ENCODE assay signal across 21 cellular contexts in genomic region chr3:71072288-71072687, GRCh38.
A peak's percentile ranks its signal among the peaks of the same experiment; 100 is the strongest.
DNase-seq lines count a peak whose midpoint lies in the region; ATAC-seq, FAIRE-seq and TF ChIP-seq lines count a peak whose summit lies in the region.
"Had no signal": no experiment of that assay in that cellular context is flagged by ENCODE, and none has a peak within 500 bp of the region (broad histone marks: within the 10 kb centered on the region; RNA-seq: fewer than 3 reads in every experiment).

No MANE protein-coding gene starts in this region.

- H3K27me3 ChIP-seq in stomach (no peaks in the 10 kb centered on the region), small intestine (ENCODE audit: control insufficient read depth in 2 of 2, insufficient read depth in 2 of 2, low read length in 2 of 2) (no peaks in the 10 kb centered on the region)
- H3K27me3 ChIP-seq: tibial nerve had no signal

- 56 to 74% (median 65%) methylated on average over 2 of the region's 2 CpGs for WGBS in stomach, 5 donors
- WGBS in small intestine, 3 donors: 64 to 80% (median 75%) methylated on average over 2 of the region's 2 CpGs

- DNase-seq in activated T-cell treated with anti-CD3 and anti-CD28 coated beads, Interleukin-2, amount 50 U/mL, for 24 hours: no peak
- DNase-seq in activated T-cell treated with anti-CD3 and anti-CD28 coated beads, Interleukin-2, amount 50 U/mL, for 4 hours: no peak
- DNase-seq in activated naive CD8-positive, alpha-beta T cell treated with anti-CD3 and anti-CD28 coated beads for 36 hours: no peak
- DNase-seq in fibroblast of villous mesenchyme (ENCODE audit: low read depth) (peak; percentile 33), stomach (no peak), small intestine (no peak), NCI-H1417 treated with DMSO at 0.1 percent for 48 hours (lab: John Stamatoyannopoulos, UW) (no peak)
- DNase-seq in activated CD8-positive, alpha-beta memory T cell treated with anti-CD3 and anti-CD28 coated beads, Interleukin-2, amount 50 U/mL, for 4 hours: no peak
- DNase-seq: activated gamma-delta T cell treated with Interleukin-2 at 50 U/mL for 16 hours; erythroblast; islet precursor cell; stimulated activated CD4-positive, alpha-beta T cell treated with anti-CD3 and anti-CD28 coated beads, Interleukin-12 subunit alpha, Interleukin-12 subunit beta, amount 100 ng/mL, for 4 hours had no signal

- no peak for FAIRE-seq in small intestine (lab: Jason Lieb, UNC)
- FAIRE-seq: A204.1, HepG2 had no signal

- H3K4me1 ChIP-seq in stomach (peaks cover 23 to 94% (median 57%) of the 10 kb centered on the region in 4 donors), small intestine (ENCODE audit: control insufficient read depth in 2 of 2, insufficient read depth in 1 of 2, low read depth in 1 of 2, low read length in 1 of 2) (peaks cover 2 to 13% of the 10 kb centered on the region in 2 donors)

- no peaks in the 10 kb centered on the region for H3K36me3 ChIP-seq in stomach
- no peaks in the 10 kb centered on the region for H3K36me3 ChIP-seq in small intestine (ENCODE audit: control insufficient read depth in 2 of 2, insufficient read depth in 2 of 2, low read length in 2 of 2)
- H3K36me3 ChIP-seq: prostate gland, tibial nerve had no signal

- H3K9me3 ChIP-seq in stomach (no peaks in the 10 kb centered on the region), small intestine (ENCODE audit: control insufficient read depth, low read depth) (no peaks in the 10 kb centered on the region)
- H3K9me3 ChIP-seq: prostate gland, tibial nerve had no signal

- ATAC-seq in activated T-cell treated with anti-CD3 and anti-CD28 coated beads, Interleukin-2, amount 50 U/mL, for 4 hours: no peak
- ATAC-seq: activated CD4-positive, CD25-positive, alpha-beta regulatory T cell treated with anti-CD3 and anti-CD28 coated beads, Interleukin-2, amount 50 U/mL, for 24 hours; HepG2 had no signal

- H3K4me1 Mint-ChIP-seq in activated T-cell treated with anti-CD3 and anti-CD28 coated beads, Interleukin-2, amount 50 U/mL, for 24 hours (ENCODE audit: low read depth): peaks cover 95% of the 10 kb centered on the region
- peaks cover 82% of the 10 kb centered on the region for H3K4me1 Mint-ChIP-seq in activated T-cell treated with anti-CD3 and anti-CD28 coated beads, Interleukin-2, amount 50 U/mL, for 4 hours (ENCODE audit: low read depth)
- peaks cover 79% of the 10 kb centered on the region for H3K4me1 Mint-ChIP-seq in activated naive CD8-positive, alpha-beta T cell treated with anti-CD3 and anti-CD28 coated beads for 36 hours

- no peak overlapping the region for H3K4me3 Mint-ChIP-seq in activated T-cell treated with anti-CD3 and anti-CD28 coated beads, Interleukin-2, amount 50 U/mL, for 24 hours
- no peak overlapping the region for H3K4me3 Mint-ChIP-seq in activated T-cell treated with anti-CD3 and anti-CD28 coated beads, Interleukin-2, amount 50 U/mL, for 4 hours
- no peak overlapping the region for H3K4me3 Mint-ChIP-seq in activated naive CD8-positive, alpha-beta T cell treated with anti-CD3 and anti-CD28 coated beads for 36 hours
- H3K4me3 Mint-ChIP-seq: brain, CD14-positive monocyte, nephron had no signal

- H3K27ac ChIP-seq in stomach (peak overlapping the region in 3 of 5 donors; percentile 72 to 98 (median 92)), small intestine (ENCODE audit: low read depth in 1 of 2, low read length in 1 of 2) (no peak overlapping the region)

- H3K27ac Mint-ChIP-seq in activated T-cell treated with anti-CD3 and anti-CD28 coated beads, Interleukin-2, amount 50 U/mL, for 24 hours: peak overlapping the region; percentile 81
- H3K27ac Mint-ChIP-seq in activated naive CD8-positive, alpha-beta T cell treated with anti-CD3 and anti-CD28 coated beads for 36 hours: peak overlapping the region; percentile 90
- H3K27ac Mint-ChIP-seq: brain, CD14-positive monocyte, nephron had no signal

- TF ChIP-seq EP300 in stomach (IDR thresholded peaks at IDR 0.05): no peak

- no peak for TF ChIP-seq POLR2A in stomach (IDR thresholded peaks at IDR 0.05)

- no peak overlapping the region for H3K4me3 ChIP-seq in fibroblast of villous mesenchyme (ENCODE audit: low read depth, low read length)
- no peak overlapping the region for H3K4me3 ChIP-seq in stomach
- no peak overlapping the region for H3K4me3 ChIP-seq in small intestine (ENCODE audit: low read depth in 1 of 2, low read length in 2 of 2)
- H3K4me3 ChIP-seq: lung, prostate gland, tibial nerve had no signal

- intact Hi-C loops in stomach (cut with DNase I; ENCODE audit: low total_unique reads): no loop called here

- no peaks in the 10 kb centered on the region for H3K27me3 Mint-ChIP-seq in activated T-cell treated with anti-CD3 and anti-CD28 coated beads, Interleukin-2, amount 50 U/mL, for 24 hours
- no peaks in the 10 kb centered on the region for H3K27me3 Mint-ChIP-seq in activated T-cell treated with anti-CD3 and anti-CD28 coated beads, Interleukin-2, amount 50 U/mL, for 4 hours (ENCODE audit: low read depth)
- H3K27me3 Mint-ChIP-seq in activated naive CD8-positive, alpha-beta T cell treated with anti-CD3 and anti-CD28 coated beads for 36 hours: no peaks in the 10 kb centered on the region

- no peak for TF ChIP-seq CTCF in fibroblast of villous mesenchyme (IDR thresholded peaks at IDR 0.05; ENCODE audit: insufficient read depth, low read depth, low read length)
- TF ChIP-seq CTCF in stomach (IDR thresholded peaks at IDR 0.05): no peak

- peaks cover 68% of the 10 kb centered on the region for H3K36me3 Mint-ChIP-seq in activated T-cell treated with anti-CD3 and anti-CD28 coated beads, Interleukin-2, amount 50 U/mL, for 24 hours (ENCODE audit: low read depth)
- peaks cover 23% of the 10 kb centered on the region for H3K36me3 Mint-ChIP-seq in activated T-cell treated with anti-CD3 and anti-CD28 coated beads, Interleukin-2, amount 50 U/mL, for 4 hours (ENCODE audit: insufficient read depth)
- peaks cover 49% of the 10 kb centered on the region for H3K36me3 Mint-ChIP-seq in activated naive CD8-positive, alpha-beta T cell treated with anti-CD3 and anti-CD28 coated beads for 36 hours
- H3K36me3 Mint-ChIP-seq: brain had no signal

- H3K9me3 Mint-ChIP-seq in activated T-cell treated with anti-CD3 and anti-CD28 coated beads, Interleukin-2, amount 50 U/mL, for 24 hours: no peaks in the 10 kb centered on the region
- H3K9me3 Mint-ChIP-seq in activated T-cell treated with anti-CD3 and anti-CD28 coated beads, Interleukin-2, amount 50 U/mL, for 4 hours: no peaks in the 10 kb centered on the region
- H3K9me3 Mint-ChIP-seq in activated naive CD8-positive, alpha-beta T cell treated with anti-CD3 and anti-CD28 coated beads for 36 hours: peaks cover 2% of the 10 kb centered on the region
- H3K9me3 Mint-ChIP-seq: CD14-positive monocyte, nephron had no signal

Comparison
In these comparisons a context has a peak if more than half of its experiments do, and no peak if none do; other contexts are left out.
1. H3K27ac ChIP-seq: peak in stomach (3 of 5); none in small intestine (0 of 2).